Comparison of ENCODE assay signal across 17 cellular contexts in the genomic region with DNA sequence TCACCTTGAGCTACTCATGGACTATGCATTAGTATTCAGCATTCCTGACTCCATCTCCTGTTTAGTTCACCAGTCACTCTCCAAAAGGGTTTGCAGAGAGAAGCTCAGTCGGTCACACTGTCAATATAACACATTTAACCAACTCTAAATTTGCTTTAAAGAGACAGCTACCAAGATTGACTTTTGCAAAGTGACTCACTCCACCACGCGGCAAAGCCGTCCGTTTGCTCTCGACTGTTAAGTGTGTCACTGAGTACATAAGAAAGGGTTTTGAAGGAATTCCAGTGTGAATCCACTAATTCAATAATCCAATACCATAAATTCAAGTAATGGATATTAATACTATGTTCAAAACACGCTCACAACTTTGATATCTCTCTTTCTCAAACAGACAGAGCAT.
"Had no signal": no experiment of that assay in that cellular context is flagged by ENCODE, and none has a peak within 500 bp of the region (broad histone marks: within the 10 kb centered on the region; RNA-seq: fewer than 3 reads in every experiment).

No MANE protein-coding gene starts in this region.

- DNase-seq: activated CD4-positive, alpha-beta T cell treated with anti-CD3 and anti-CD28 coated beads, Interleukin-2, amount 10 ng/mL, durations not matched to agents 24 days and 14 days; activated CD8-positive, alpha-beta T cell treated with anti-CD3 and anti-CD28 coated beads, Interleukin-2, amount 10 ng/mL, durations not matched to agents 7 days and 5 days; activated naive CD4-positive, alpha-beta T cell treated with anti-CD3 and anti-CD28 coated beads for 36 hours; activated T-cell treated with anti-CD3 and anti-CD28 coated beads, Interleukin-2, amount 50 U/mL, for 24 hours; central memory CD4-positive, alpha-beta T cell; mammary epithelial cell; midbrain; right cardiac atrium; small intestine; stimulated activated CD4-positive, alpha-beta T cell treated with anti-CD3 and anti-CD28 coated beads, Interleukin-4, amount 100 ng/mL, for 24 hours; stomach; T1000; upper lobe of right lung had no signal

- FAIRE-seq: colon, small intestine had no signal

- H3K9me3 ChIP-seq: prostate gland, stomach, upper lobe of right lung had no signal

- ATAC-seq: activated CD8-positive, alpha-beta T cell treated with anti-CD3 and anti-CD28 coated beads, Interleukin-2, amount 10 ng/mL, durations not matched to agents 7 days and 5 days; left lobe of liver; right cardiac atrium; stimulated activated effector memory CD8-positive, alpha-beta T cell treated with anti-CD3 and anti-CD28 coated beads, Interleukin-12 subunit alpha, Interleukin-12 subunit beta, amount 100 ng/mL, for 72 hours; upper lobe of right lung had no signal

- H3K36me3 ChIP-seq: prostate gland, stomach, upper lobe of right lung had no signal

- H3K4me3 ChIP-seq: prostate gland, stomach, upper lobe of right lung had no signal

- H3K4me1 ChIP-seq: prostate gland, upper lobe of right lung had no signal

- H3K27ac ChIP-seq: prostate gland, upper lobe of right lung had no signal
